Comparison of ENCODE assay signal across 20 cellular contexts in genomic region chr1:94999456-95000131, GRCh38.
"Had no signal": no experiment of that assay in that cellular context is flagged by ENCODE, and none has a peak within 500 bp of the region (broad histone marks: within the 10 kb centered on the region; RNA-seq: fewer than 3 reads in every experiment).

No MANE protein-coding gene starts in this region.

- H3K4me3 Mint-ChIP-seq: memory B cell; natural killer cell treated with Interleukin-12 subunit alpha and Interleukin-12 subunit beta and Interleukin-15 and Interleukin-18, amount 100 ng/mL, for 72 hours had no signal

- H3K27ac Mint-ChIP-seq: memory B cell; natural killer cell treated with Interleukin-12 subunit alpha and Interleukin-12 subunit beta and Interleukin-15 and Interleukin-18, amount 100 ng/mL, for 72 hours had no signal

- H3K4me3 ChIP-seq: dorsolateral prefrontal cortex, lower lobe of right lung, stomach, thoracic aorta, transverse colon had no signal

- ATAC-seq: left lobe of liver; lower lobe of right lung; natural killer cell treated with Interleukin-12 subunit alpha and Interleukin-12 subunit beta and Interleukin-15 and Interleukin-18, amount 100 ng/mL, for 72 hours had no signal

- H3K9me3 Mint-ChIP-seq: memory B cell; natural killer cell treated with Interleukin-12 subunit alpha and Interleukin-12 subunit beta and Interleukin-15 and Interleukin-18, amount 100 ng/mL, for 72 hours had no signal

- DNase-seq: cortex of kidney; dorsolateral prefrontal cortex; effector CD8-positive, alpha-beta T cell; foreskin melanocyte; head of caudate nucleus; hypothalamus; kidney glomerular epithelial cell; lower lobe of right lung; midbrain; small intestine; stimulated activated CD4-positive, alpha-beta T cell treated with anti-CD3 and anti-CD28 coated beads, Interleukin-12 subunit alpha, Interleukin-12 subunit beta, amount 100 ng/mL, for 4 hours; stimulated activated naive CD4-positive, alpha-beta T cell; stomach; substantia nigra; transverse colon had no signal

- H3K9me3 ChIP-seq: lower lobe of right lung, neutrophil, stomach, thoracic aorta, transverse colon had no signal

- H3K27me3 Mint-ChIP-seq: memory B cell had no signal

- H3K27me3 ChIP-seq: dorsolateral prefrontal cortex, neutrophil, stomach, transverse colon had no signal

- H3K27ac ChIP-seq: dorsolateral prefrontal cortex, lower lobe of right lung, neutrophil, stomach, thoracic aorta, transverse colon had no signal

- H3K36me3 Mint-ChIP-seq: natural killer cell treated with Interleukin-12 subunit alpha and Interleukin-12 subunit beta and Interleukin-15 and Interleukin-18, amount 100 ng/mL, for 72 hours had no signal

- H3K36me3 ChIP-seq: lower lobe of right lung, neutrophil, stomach, thoracic aorta, transverse colon had no signal
